In genomic region chr1:112849967-112850641, GRCh38 we compare ENCODE assay signal across 8 cellular contexts.
DNase-seq lines count a peak whose midpoint lies in the region; ATAC-seq and TF ChIP-seq lines count a peak whose summit lies in the region.

No MANE protein-coding gene starts in this region.

- in situ Hi-C loops in GM23248 (cut with MboI): no loop called here
- in situ Hi-C loops in gastrocnemius medialis (cut with MboI; ENCODE audit: low sequenced_read_pairs in 4 of 4): no loop called here

- H3K4me2 ChIP-seq in GM23248 (ENCODE audit: unreplicated experiment) (peak overlapping the region; percentile 84), OCI-LY7 (ENCODE audit: low read length) (no peak overlapping the region)

- peak overlapping the region; percentile 69 for H3K9ac ChIP-seq in GM23248

- H3K9me3 Mint-ChIP-seq in WTC11: peaks cover 5% of the 10 kb centered on the region; the same call in 1 of the 2 replicates

- no peak overlapping the region for H3K27ac ChIP-seq in GM23248
- H3K27ac ChIP-seq in heart right ventricle: no peak overlapping the region
- no peak overlapping the region for H3K27ac ChIP-seq in gastrocnemius medialis
- no peak overlapping the region for H3K27ac ChIP-seq in OCI-LY7 (ENCODE audit: low read depth, low read length, poor library complexity, severe bottlenecking)

- peaks cover 5% of the 10 kb centered on the region for H3K36me3 Mint-ChIP-seq in WTC11

- ATAC-seq in WTC11: peak; percentile 60
- peak in 7 of 8 donors; percentile 12 to 50 (median 34) for ATAC-seq in heart right ventricle
- ATAC-seq in gastrocnemius medialis: no peak
- ATAC-seq in HG03565 (IDR thresholded peaks at IDR 0.05; ENCODE audit: unreplicated experiment): no peak

- 17 to 24% methylated on average over 33 to 41 of the region's 41 CpGs for WGBS in GM23248 (ENCODE audit: low coverage in 1 of 2, low lambda C conversion rate in 2 of 2, missing lambda C conversion rate in 2 of 2), 2 experiments
- WGBS in heart right ventricle, 2 donors: 24 to 26% methylated on average over 41 of the region's 41 CpGs

- H3K27me3 Mint-ChIP-seq in WTC11 (ENCODE audit: low read depth): peaks cover 16% of the 10 kb centered on the region

- H3K4me3 ChIP-seq in GM23248 (peak overlapping the region; percentile 67), heart right ventricle (peak overlapping the region; percentile 30 to 56 (median 48)), gastrocnemius medialis (peak overlapping the region; percentile 46 to 57 (median 52)), OCI-LY7 (ENCODE audit: low read depth, low read length, poor library complexity, severe bottlenecking) (no peak overlapping the region)

- no peak overlapping the region; the same call in 1 of the 2 replicates for H3K27ac Mint-ChIP-seq in WTC11

- CTCF ChIA-PET in WTC11 (lab: Charles Lee) (interaction anchor here (0.6 to 1.9 kb wide), 5 partner anchors 30 to 222 kb away, joined by 3 to 8 read pairs (median 3); partner anchors contain the start of gene PPM1J), OCI-LY7 (lab: Charles Lee; ENCODE audit: unreplicated experiment) (no interaction called here)

- H3K9me2 ChIP-seq in GM23248 (ENCODE audit: insufficient read depth) (no peaks in the 10 kb centered on the region), OCI-LY7 (ENCODE audit: insufficient read depth, low read length) (no peaks in the 10 kb centered on the region)

- no peak for TF ChIP-seq POLR2A in gastrocnemius medialis (IDR thresholded peaks at IDR 0.05)

- no peak for TF ChIP-seq CTCF in WTC11 (IDR thresholded peaks at IDR 0.05)
- TF ChIP-seq CTCF in heart right ventricle (IDR thresholded peaks at IDR 0.05): no peak
- TF ChIP-seq CTCF in gastrocnemius medialis (IDR thresholded peaks at IDR 0.05 in 4 of 5, conservative IDR thresholded peaks at IDR 0.05 in 1 of 5): no peak
- no peak for TF ChIP-seq CTCF in OCI-LY7 (conservative IDR thresholded peaks at IDR 0.05; ENCODE audit: low read length)

- H2AFZ ChIP-seq in GM23248: peak overlapping the region; percentile 95
- no peak overlapping the region for H2AFZ ChIP-seq in OCI-LY7 (ENCODE audit: low read length)

- peak overlapping the region; percentile 65 for H3K4me3 Mint-ChIP-seq in WTC11

- intact Hi-C loops in heart right ventricle (cut with DNase I) (no loop called here), gastrocnemius medialis (cut with DNase I; ENCODE audit: low total_unique reads) (no loop called here), OCI-LY7 (cut with micrococcal nuclease; ENCODE audit: unreplicated experiment) (no loop called here)

- H3K4me1 ChIP-seq in GM23248 (ENCODE audit: insufficient read depth): peaks cover 16% of the 10 kb centered on the region
- peaks cover 0 to 20% (median 7%) of the 10 kb centered on the region in 9 donors for H3K4me1 ChIP-seq in heart right ventricle
- peaks cover 0 to 6% of the 10 kb centered on the region in 2 donors for H3K4me1 ChIP-seq in gastrocnemius medialis
- H3K4me1 ChIP-seq in OCI-LY7 (ENCODE audit: insufficient read depth, low read length, poor library complexity, severe bottlenecking): no peaks in the 10 kb centered on the region

- H3K9me3 ChIP-seq in GM23248 (ENCODE audit: low read depth) (no peaks in the 10 kb centered on the region), heart right ventricle (no peaks in the 10 kb centered on the region), gastrocnemius medialis (no peaks in the 10 kb centered on the region), OCI-LY7 (ENCODE audit: low read length) (no peaks in the 10 kb centered on the region)

- peaks cover 58% of the 10 kb centered on the region for H3K4me1 Mint-ChIP-seq in WTC11

- peaks cover 3% of the 10 kb centered on the region; the same call in 1 of the 2 replicates for H3F3A ChIP-seq in GM23248 (ENCODE audit: insufficient read depth)

- POLR2A ChIA-PET in WTC11 (lab: Charles Lee) (interaction anchor here (0.7 to 2.4 kb wide), 4 partner anchors 31 to 223 kb away, joined by 3 to 11 read pairs (median 3); no protein-coding TSS in a partner anchor), OCI-LY7 (lab: Charles Lee) (no interaction called here)

- BruUV-seq in OCI-LY7 (replicated peaks; lab: Mats Ljungman, UMichigan): no TSS peak

- no peaks in the 10 kb centered on the region for H3K36me3 ChIP-seq in GM23248 (ENCODE audit: low read depth)
- no peaks in the 10 kb centered on the region for H3K36me3 ChIP-seq in heart right ventricle
- H3K36me3 ChIP-seq in gastrocnemius medialis: no peaks in the 10 kb centered on the region
- no peaks in the 10 kb centered on the region for H3K36me3 ChIP-seq in OCI-LY7 (ENCODE audit: insufficient read depth, low read length)

- H3K79me2 ChIP-seq in GM23248 (ENCODE audit: insufficient read depth) (peaks cover 20% of the 10 kb centered on the region), OCI-LY7 (ENCODE audit: insufficient read depth, low read depth, low read length) (no peaks in the 10 kb centered on the region)

- H3K27me3 ChIP-seq in GM23248 (replicated peaks; ENCODE audit: insufficient read depth) (no peaks in the 10 kb centered on the region), heart right ventricle (peaks cover 0 to 59% (median 33%) of the 10 kb centered on the region in 7 donors), gastrocnemius medialis (peaks cover 11 to 29% (median 20%) of the 10 kb centered on the region in 3 donors)

- DNase-seq in GM23248 (peak; percentile 42), WTC11 (ENCODE audit: low spot score) (peak; percentile 42), heart right ventricle (no peak), gastrocnemius medialis (no peak), cortex of kidney (lab: John Stamatoyannopoulos, UW) (no peak), OCI-LY7 (ENCODE audit: low spot score) (no peak)
- no peak for DNase-seq in activated effector memory CD4-positive, alpha-beta T cell treated with anti-CD3 and anti-CD28 coated beads, Interleukin-2, amount 50 U/mL, for 16 hours

- no peaks in the 10 kb centered on the region for H4K20me1 ChIP-seq in GM23248 (ENCODE audit: insufficient read depth)
- H4K20me1 ChIP-seq in OCI-LY7 (ENCODE audit: insufficient read depth, low read length): no peaks in the 10 kb centered on the region

TF ChIP-seq in WTC11, 78 proteins besides CTCF, POLR2A, EP300 and RAD21:
- TF ChIP-seq E2F1 (CRISPR knock-in tag; IDR thresholded peaks at IDR 0.05) (0 out of 2 replicates have a peak, but pooled peaks have one; percentile 5), ERG (CRISPR knock-in tag; IDR thresholded peaks at IDR 0.05) (no peak)

Comparison
In these comparisons a context has a peak if more than half of its experiments do, and no peak if none do; other contexts are left out.
1. DNase-seq: peak in GM23248 (single experiment) and WTC11 (single experiment); none in heart right ventricle (0 of 2), gastrocnemius medialis (0 of 2), activated effector memory CD4-positive, alpha-beta T cell treated with anti-CD3 and anti-CD28 coated beads, Interleukin-2, amount 50 U/mL, for 16 hours (single experiment), cortex of kidney (single experiment) and OCI-LY7 (single experiment).
2. ATAC-seq: peak in WTC11 (single experiment) and heart right ventricle (7 of 8); none in gastrocnemius medialis (0 of 2) and HG03565 (single experiment).